Comparison of ENCODE assay signal across 8 cellular contexts in the genomic region with DNA sequence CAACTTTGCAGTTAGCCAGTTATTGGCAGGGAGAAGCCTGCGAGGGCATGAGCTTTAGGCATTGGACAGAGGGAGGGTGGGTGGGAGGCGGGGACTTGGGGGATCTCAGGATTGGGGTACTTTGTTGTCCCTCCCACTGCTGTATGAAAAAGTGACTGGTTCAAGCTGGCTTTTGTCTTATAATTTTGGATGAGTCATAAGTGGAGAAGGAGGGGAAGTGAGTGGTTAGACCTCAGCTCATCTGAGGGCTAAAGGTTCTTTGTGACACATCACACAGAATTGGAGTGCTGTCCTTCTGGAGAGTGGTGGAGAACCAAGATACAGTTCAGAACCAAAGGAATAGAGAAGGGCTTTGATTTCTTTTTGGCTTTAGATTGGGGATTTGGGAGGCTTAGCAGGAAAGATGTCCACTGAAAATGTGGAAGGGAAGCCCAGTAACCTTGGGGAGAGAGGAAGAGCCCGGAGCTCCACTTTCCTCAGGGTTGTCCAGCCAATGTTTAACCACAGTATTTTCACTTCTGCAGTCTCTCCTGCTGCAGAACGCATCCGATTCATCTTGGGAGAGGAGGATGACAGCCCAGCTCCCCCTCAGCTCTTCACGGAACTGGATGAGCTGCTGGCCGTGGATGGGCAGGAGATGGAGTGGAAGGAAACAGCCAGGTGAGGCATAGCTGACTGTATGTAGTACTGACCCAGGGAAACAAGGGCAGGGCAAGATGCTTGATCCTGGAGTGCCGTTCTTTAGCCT. TPM values are rescaled to one million over a fixed set of nuclear protein-coding genes. Genes with fewer than 3 reads are reported as not detected.
DNase-seq lines count a peak whose midpoint lies in the region; ATAC-seq lines count a peak whose summit lies in the region.

Gene SLC4A4 (plus strand): TSS at position 175 of the 748 bp plus-strand sequence.

- in situ Hi-C loops in HAP-1 (cut with MboI; ENCODE audit: low sequenced_read_pairs): no loop called here

- H3K27me3 ChIP-seq in HAP-1 (ENCODE audit: low read depth): no peaks in the 10 kb centered on the region; the same call in 1 of the 2 replicates

- peak; percentile 44 for DNase-seq in NCI-H226
- DNase-seq in Right ventricle myocardium inferior (ENCODE audit: missing footprints): no peak
- no peak for DNase-seq in stimulated activated CD8-positive, alpha-beta memory T cell treated with anti-CD3 and anti-CD28 coated beads, Interleukin-4, amount 100 ng/mL, for 48 hours
- no peak for DNase-seq in NCI-H1048 (lab: John Stamatoyannopoulos, UW)
- no peak for DNase-seq in HAP-1 (ENCODE audit: low spot score in 2 of 2)
- DNase-seq in activated CD8-positive, alpha-beta memory T cell treated with anti-CD3 and anti-CD28 coated beads, Interleukin-2, amount 50 U/mL, for 48 hours: no peak

- ATAC-seq in GM18868 (IDR thresholded peaks at IDR 0.05; ENCODE audit: unreplicated experiment): peak; percentile 100
- ATAC-seq in HG02623 (IDR thresholded peaks at IDR 0.05; ENCODE audit: unreplicated experiment): peak; percentile 99
- no peak for ATAC-seq in Right ventricle myocardium inferior

- intact Hi-C loops in Right ventricle myocardium inferior (cut with DNase I): no loop called here

- no peak within 1 kb of the TSS for H3K4me3 ChIP-seq in HAP-1

- no peaks in the 10 kb centered on the region for H3K9me3 ChIP-seq in HAP-1

- no peaks in the 10 kb centered on the region for H3K4me1 ChIP-seq in HAP-1

- no peaks in the 10 kb centered on the region for H3K36me3 ChIP-seq in HAP-1 (replicated peaks)

RNA-seq across cellular contexts. Expression of gene SLC4A4, which starts in this region (rescaled TPM):
- total RNA-seq in Right ventricle myocardium inferior: 20.3 TPM
